Comparison of ENCODE assay signal across 1 cellular context in the genomic region with DNA sequence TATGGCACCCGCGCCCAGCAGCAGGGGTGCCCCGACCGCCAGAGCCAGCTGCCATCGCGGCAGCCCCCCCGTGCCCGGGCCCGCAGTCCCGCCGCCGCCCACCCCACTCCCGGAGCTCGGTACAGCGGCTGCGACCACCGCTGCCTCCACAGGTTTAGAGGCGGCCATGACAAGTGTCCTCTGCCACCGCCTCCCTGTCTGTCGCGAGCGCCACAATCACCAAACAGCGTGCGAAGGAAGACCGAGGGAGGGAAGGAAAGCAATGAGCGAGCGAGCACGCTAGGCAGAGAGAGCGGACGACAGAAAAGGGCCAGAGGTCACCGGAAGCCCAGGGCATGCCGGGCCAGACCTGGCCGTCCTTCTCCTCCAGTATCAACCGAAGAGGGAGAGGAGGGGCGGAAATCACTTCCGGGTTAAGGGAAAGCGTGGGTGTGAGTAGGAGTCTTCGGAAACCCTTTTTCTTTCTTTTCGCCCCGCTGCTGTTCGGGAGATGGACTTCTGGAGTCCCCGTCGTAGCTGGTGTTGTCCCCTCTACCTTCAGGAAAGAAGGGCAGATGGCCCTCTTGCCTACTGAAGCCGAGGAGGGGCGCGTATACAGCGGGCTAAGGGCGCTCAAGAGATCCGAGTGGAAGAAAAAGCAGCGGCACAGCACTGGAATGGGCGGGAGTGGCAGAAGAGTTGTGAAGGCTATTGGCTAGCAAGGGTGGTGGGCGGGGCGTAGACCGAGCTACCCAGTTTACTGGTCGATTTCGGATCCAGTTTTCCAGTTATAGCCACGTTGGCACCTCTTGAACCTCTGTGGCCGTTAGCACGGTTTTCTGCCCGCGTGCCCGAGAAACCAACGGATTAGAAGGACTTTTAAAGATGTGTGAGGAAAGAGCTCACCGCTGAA.
A peak's percentile ranks its signal among the peaks of the same experiment; 100 is the strongest.
TF ChIP-seq lines count a peak whose summit lies in the region.

A gene with protein sequence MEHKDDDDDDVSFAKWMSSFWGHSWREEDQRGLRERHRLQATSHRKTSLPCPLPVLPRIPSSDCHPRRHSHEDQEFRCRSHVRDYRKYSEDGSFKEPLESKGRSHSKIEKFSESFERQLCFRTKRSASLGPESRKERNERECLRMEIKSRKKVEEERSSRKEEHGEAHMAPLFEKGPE (plus strand): TSS at position 758 of the 892 bp plus-strand sequence. CDS start 28,191 bp downstream, outside the sequence.
A gene (minus strand): TSS at position 308 of the 892 bp plus-strand sequence. CDS start 140 bp downstream, at position 168.

TF ChIP-seq in K562, 482 proteins besides CTCF, POLR2A, EP300 and RAD21 (continued from another document and continues in another):
- TF ChIP-seq, protein P1, sequence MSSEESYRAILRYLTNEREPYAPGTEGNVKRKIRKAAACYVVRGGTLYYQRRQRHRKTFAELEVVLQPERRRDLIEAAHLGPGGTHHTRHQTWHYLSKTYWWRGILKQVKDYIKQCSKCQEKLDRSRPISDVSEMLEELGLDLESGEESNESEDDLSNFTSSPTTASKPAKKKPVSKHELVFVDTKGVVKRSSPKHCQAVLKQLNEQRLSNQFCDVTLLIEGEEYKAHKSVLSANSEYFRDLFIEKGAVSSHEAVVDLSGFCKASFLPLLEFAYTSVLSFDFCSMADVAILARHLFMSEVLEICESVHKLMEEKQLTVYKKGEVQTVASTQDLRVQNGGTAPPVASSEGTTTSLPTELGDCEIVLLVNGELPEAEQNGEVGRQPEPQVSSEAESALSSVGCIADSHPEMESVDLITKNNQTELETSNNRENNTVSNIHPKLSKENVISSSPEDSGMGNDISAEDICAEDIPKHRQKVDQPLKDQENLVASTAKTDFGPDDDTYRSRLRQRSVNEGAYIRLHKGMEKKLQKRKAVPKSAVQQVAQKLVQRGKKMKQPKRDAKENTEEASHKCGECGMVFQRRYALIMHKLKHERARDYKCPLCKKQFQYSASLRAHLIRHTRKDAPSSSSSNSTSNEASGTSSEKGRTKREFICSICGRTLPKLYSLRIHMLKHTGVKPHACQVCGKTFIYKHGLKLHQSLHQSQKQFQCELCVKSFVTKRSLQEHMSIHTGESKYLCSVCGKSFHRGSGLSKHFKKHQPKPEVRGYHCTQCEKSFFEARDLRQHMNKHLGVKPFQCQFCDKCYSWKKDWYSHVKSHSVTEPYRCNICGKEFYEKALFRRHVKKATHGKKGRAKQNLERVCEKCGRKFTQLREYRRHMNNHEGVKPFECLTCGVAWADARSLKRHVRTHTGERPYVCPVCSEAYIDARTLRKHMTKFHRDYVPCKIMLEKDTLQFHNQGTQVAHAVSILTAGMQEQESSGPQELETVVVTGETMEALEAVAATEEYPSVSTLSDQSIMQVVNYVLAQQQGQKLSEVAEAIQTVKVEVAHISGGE (CRISPR knock-in tag; IDR thresholded peaks at IDR 0.05): peak in 2 of 3 experiments; percentile 26 to 90; a peak in 2 of 6 replicates
- TF ChIP-seq CC2D1A (IDR thresholded peaks at IDR 0.05) (peak; percentile 32; the same call in 1 of the 2 replicates), ZNF780A (CRISPR knock-in tag; IDR thresholded peaks at IDR 0.05) (no peak), FOSL1 (tag; conservative IDR thresholded peaks at IDR 0.05) (peak; percentile 12; the same call in 1 of the 2 replicates), ZZZ3 (IDR thresholded peaks at IDR 0.05) (no peak), CHD2 (IDR thresholded peaks at IDR 0.05; ENCODE audit: low read depth, low read length) (no peak), MYNN (IDR thresholded peaks at IDR 0.05) (no peak; the same call in 1 of the 2 replicates), MYNN (CRISPR knock-in tag; IDR thresholded peaks at IDR 0.05) (no peak), RBM22 (IDR thresholded peaks at IDR 0.05; ENCODE audit: low read depth, low read length, poor library complexity, severe bottlenecking) (no peak), NBN (IDR thresholded peaks at IDR 0.05; ENCODE audit: low read depth) (no peak), ADNP (tag; IDR thresholded peaks at IDR 0.05) (no peak), POLR2H (tag; IDR thresholded peaks at IDR 0.05; ENCODE audit: low read depth) (peak; percentile 94), ATF7 (IDR thresholded peaks at IDR 0.05) (peak; percentile 61), ESRRA (IDR thresholded peaks at IDR 0.05; ENCODE audit: borderline replicate concordance, low read depth) (peak; percentile 78; the same call in 1 of the 2 replicates), MYBL2 (IDR thresholded peaks at IDR 0.05; ENCODE audit: low read depth) (peak; percentile 97), MYBL2 (CRISPR knock-in tag; IDR thresholded peaks at IDR 0.05; ENCODE audit: borderline replicate concordance) (no peak), SP1 (CRISPR knock-in tag; IDR thresholded peaks at IDR 0.05) (peak; percentile 68), ZNF143 (CRISPR knock-in tag; IDR thresholded peaks at IDR 0.05) (peak; percentile 74), CBFA2T2 (conservative IDR thresholded peaks at IDR 0.05) (no peak), LEF1 (IDR thresholded peaks at IDR 0.05) (0 out of 2 replicates have a peak, but pooled peaks have one; percentile 27), EP400 (IDR thresholded peaks at IDR 0.05) (peak; percentile 98), ZNF12 (CRISPR knock-in tag; IDR thresholded peaks at IDR 0.05) (0 out of 2 replicates have a peak, but pooled peaks have one; percentile 41), PCBP1 (IDR thresholded peaks at IDR 0.05; ENCODE audit: low read depth, low read length, poor library complexity, severe bottlenecking) (no peak), SAFB (IDR thresholded peaks at IDR 0.05; ENCODE audit: borderline replicate concordance, low read depth, low read length) (no peak), ETV1 (tag; conservative IDR thresholded peaks at IDR 0.05; ENCODE audit: low read depth) (peak; percentile 58), ZNF766 (CRISPR knock-in tag; conservative IDR thresholded peaks at IDR 0.05) (no peak), PHF20 (IDR thresholded peaks at IDR 0.05; ENCODE audit: partially characterized antibody) (peak; percentile 69), SUPT5H (IDR thresholded peaks at IDR 0.05) (peak; percentile 89), MAZ (CRISPR knock-in tag; conservative IDR thresholded peaks at IDR 0.05 in 1 of 2, IDR thresholded peaks at IDR 0.05 in 1 of 2) (peak; percentile 48 to 53; a peak in 2 of 4 replicates), HCFC1 (IDR thresholded peaks at IDR 0.05; ENCODE audit: low read depth, low read length) (peak; percentile 73), RBFOX2 (IDR thresholded peaks at IDR 0.05; ENCODE audit: low read depth, low read length) (peak; percentile 86), SIN3B (IDR thresholded peaks at IDR 0.05; ENCODE audit: low read depth) (peak; percentile 47; the same call in 1 of the 2 replicates)
- TF ChIP-seq, protein P2, sequence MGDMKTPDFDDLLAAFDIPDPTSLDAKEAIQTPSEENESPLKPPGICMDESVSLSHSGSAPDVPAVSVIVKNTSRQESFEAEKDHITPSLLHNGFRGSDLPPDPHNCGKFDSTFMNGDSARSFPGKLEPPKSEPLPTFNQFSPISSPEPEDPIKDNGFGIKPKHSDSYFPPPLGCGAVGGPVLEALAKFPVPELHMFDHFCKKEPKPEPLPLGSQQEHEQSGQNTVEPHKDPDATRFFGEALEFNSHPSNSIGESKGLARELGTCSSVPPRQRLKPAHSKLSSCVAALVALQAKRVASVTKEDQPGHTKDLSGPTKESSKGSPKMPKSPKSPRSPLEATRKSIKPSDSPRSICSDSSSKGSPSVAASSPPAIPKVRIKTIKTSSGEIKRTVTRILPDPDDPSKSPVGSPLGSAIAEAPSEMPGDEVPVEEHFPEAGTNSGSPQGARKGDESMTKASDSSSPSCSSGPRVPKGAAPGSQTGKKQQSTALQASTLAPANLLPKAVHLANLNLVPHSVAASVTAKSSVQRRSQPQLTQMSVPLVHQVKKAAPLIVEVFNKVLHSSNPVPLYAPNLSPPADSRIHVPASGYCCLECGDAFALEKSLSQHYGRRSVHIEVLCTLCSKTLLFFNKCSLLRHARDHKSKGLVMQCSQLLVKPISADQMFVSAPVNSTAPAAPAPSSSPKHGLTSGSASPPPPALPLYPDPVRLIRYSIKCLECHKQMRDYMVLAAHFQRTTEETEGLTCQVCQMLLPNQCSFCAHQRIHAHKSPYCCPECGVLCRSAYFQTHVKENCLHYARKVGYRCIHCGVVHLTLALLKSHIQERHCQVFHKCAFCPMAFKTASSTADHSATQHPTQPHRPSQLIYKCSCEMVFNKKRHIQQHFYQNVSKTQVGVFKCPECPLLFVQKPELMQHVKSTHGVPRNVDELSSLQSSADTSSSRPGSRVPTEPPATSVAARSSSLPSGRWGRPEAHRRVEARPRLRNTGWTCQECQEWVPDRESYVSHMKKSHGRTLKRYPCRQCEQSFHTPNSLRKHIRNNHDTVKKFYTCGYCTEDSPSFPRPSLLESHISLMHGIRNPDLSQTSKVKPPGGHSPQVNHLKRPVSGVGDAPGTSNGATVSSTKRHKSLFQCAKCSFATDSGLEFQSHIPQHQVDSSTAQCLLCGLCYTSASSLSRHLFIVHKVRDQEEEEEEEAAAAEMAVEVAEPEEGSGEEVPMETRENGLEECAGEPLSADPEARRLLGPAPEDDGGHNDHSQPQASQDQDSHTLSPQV (IDR thresholded peaks at IDR 0.05): peak; percentile 39; the same call in 1 of the 2 replicates
- TF ChIP-seq, protein P3, sequence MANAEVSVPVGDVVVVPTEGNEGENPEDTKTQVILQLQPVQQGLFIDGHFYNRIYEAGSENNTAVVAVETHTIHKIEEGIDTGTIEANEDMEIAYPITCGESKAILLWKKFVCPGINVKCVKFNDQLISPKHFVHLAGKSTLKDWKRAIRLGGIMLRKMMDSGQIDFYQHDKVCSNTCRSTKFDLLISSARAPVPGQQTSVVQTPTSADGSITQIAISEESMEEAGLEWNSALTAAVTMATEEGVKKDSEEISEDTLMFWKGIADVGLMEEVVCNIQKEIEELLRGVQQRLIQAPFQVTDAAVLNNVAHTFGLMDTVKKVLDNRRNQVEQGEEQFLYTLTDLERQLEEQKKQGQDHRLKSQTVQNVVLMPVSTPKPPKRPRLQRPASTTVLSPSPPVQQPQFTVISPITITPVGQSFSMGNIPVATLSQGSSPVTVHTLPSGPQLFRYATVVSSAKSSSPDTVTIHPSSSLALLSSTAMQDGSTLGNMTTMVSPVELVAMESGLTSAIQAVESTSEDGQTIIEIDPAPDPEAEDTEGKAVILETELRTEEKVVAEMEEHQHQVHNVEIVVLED (CRISPR knock-in tag; IDR thresholded peaks at IDR 0.05): 0 out of 2 replicates have a peak, but pooled peaks have one; percentile 50
- TF ChIP-seq, protein P4, sequence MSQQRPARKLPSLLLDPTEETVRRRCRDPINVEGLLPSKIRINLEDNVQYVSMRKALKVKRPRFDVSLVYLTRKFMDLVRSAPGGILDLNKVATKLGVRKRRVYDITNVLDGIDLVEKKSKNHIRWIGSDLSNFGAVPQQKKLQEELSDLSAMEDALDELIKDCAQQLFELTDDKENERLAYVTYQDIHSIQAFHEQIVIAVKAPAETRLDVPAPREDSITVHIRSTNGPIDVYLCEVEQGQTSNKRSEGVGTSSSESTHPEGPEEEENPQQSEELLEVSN (IDR thresholded peaks at IDR 0.05; ENCODE audit: borderline replicate concordance in 1 of 2, extremely low read depth in 1 of 2, insufficient read depth in 1 of 2, insufficient read length in 1 of 2, low read depth in 1 of 2, low read length in 1 of 2, poor library complexity in 1 of 2, severe bottlenecking in 1 of 2): peak; percentile 55 to 56
- TF ChIP-seq, protein P5, sequence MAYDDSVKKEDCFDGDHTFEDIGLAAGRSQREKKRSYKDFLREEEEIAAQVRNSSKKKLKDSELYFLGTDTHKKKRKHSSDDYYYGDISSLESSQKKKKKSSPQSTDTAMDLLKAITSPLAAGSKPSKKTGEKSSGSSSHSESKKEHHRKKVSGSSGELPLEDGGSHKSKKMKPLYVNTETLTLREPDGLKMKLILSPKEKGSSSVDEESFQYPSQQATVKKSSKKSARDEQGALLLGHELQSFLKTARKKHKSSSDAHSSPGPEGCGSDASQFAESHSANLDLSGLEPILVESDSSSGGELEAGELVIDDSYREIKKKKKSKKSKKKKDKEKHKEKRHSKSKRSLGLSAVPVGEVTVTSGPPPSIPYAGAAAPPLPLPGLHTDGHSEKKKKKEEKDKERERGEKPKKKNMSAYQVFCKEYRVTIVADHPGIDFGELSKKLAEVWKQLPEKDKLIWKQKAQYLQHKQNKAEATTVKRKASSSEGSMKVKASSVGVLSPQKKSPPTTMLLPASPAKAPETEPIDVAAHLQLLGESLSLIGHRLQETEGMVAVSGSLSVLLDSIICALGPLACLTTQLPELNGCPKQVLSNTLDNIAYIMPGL (CRISPR knock-in tag; IDR thresholded peaks at IDR 0.05): no peak
- TF ChIP-seq, protein P6, sequence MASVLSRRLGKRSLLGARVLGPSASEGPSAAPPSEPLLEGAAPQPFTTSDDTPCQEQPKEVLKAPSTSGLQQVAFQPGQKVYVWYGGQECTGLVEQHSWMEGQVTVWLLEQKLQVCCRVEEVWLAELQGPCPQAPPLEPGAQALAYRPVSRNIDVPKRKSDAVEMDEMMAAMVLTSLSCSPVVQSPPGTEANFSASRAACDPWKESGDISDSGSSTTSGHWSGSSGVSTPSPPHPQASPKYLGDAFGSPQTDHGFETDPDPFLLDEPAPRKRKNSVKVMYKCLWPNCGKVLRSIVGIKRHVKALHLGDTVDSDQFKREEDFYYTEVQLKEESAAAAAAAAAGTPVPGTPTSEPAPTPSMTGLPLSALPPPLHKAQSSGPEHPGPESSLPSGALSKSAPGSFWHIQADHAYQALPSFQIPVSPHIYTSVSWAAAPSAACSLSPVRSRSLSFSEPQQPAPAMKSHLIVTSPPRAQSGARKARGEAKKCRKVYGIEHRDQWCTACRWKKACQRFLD (CRISPR knock-in tag; IDR thresholded peaks at IDR 0.05): no peak
- TF ChIP-seq, protein P7, sequence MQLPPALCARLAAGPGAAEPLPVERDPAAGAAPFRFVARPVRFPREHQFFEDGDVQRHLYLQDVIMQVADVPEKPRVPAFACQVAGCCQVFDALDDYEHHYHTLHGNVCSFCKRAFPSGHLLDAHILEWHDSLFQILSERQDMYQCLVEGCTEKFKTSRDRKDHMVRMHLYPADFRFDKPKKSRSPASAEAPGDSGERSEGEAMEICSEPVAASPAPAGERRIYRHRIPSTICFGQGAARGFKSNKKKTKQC (CRISPR knock-in tag; IDR thresholded peaks at IDR 0.05): 0 out of 2 replicates have a peak, but pooled peaks have one; percentile 53
- TF ChIP-seq, protein P8, sequence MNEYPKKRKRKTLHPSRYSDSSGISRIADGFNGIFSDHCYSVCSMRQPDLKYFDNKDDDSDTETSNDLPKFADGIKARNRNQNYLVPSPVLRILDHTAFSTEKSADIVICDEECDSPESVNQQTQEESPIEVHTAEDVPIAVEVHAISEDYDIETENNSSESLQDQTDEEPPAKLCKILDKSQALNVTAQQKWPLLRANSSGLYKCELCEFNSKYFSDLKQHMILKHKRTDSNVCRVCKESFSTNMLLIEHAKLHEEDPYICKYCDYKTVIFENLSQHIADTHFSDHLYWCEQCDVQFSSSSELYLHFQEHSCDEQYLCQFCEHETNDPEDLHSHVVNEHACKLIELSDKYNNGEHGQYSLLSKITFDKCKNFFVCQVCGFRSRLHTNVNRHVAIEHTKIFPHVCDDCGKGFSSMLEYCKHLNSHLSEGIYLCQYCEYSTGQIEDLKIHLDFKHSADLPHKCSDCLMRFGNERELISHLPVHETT (CRISPR knock-in tag; conservative IDR thresholded peaks at IDR 0.05 in 1 of 2, IDR thresholded peaks at IDR 0.05 in 1 of 2): peak in 1 of 2 experiments; percentile 61; a peak in 1 of 4 replicates
